11 cellular contexts compared by ENCODE assay signal in the genomic region with DNA sequence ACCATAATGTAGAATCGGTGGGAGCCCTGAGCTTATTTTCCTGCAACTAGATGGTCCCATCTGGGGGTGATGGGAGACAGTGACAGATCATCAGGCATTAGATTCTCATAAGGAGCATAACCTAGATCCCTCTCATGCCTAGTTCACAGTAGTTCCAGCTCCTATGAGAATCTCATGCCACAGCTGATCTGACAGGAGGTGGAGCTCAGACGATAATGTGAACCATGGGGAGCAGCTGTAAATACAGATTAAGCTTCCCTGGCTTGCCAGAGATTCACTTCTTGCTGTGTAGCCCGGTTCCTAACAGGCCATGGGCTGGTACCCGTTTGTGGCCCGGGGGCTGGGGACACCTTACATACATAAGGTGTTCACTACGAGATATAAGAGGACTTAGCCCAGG. TPM values are rescaled to one million over a fixed set of nuclear protein-coding genes. Genes with fewer than 3 reads are reported as not detected.
DNase-seq lines count a peak whose midpoint lies in the region; ATAC-seq and TF ChIP-seq lines count a peak whose summit lies in the region.
"Had no signal": no experiment of that assay in that cellular context is flagged by ENCODE, and none has a peak within 500 bp of the region (broad histone marks: within the 10 kb centered on the region; RNA-seq: fewer than 3 reads in every experiment).

No MANE protein-coding gene starts in this region.

- H3K4me3 ChIP-seq in epithelial cell of proximal tubule (ENCODE audit: low read depth, low read length): peak overlapping the region; percentile 91
- peak overlapping the region; percentile 97 to 99 (median 98) for H3K4me3 ChIP-seq in skeletal muscle tissue (ENCODE audit: low read length in 3 of 3)

- TF ChIP-seq CTCF in epithelial cell of proximal tubule (conservative IDR thresholded peaks at IDR 0.05; ENCODE audit: low read depth, low read length): no peak

- H3K27ac ChIP-seq in skeletal muscle tissue (ENCODE audit: low read depth, low read length): peak overlapping the region; percentile 99

- peak overlapping the region; percentile 95 for H3K4me3 Mint-ChIP-seq in activated CD8-positive, alpha-beta memory T cell treated with anti-CD3 and anti-CD28 coated beads, Interleukin-2, amount 10 ng/mL, durations not matched to agents 7 days and 5 days

- no peaks in the 10 kb centered on the region for H3K9me3 Mint-ChIP-seq in activated CD8-positive, alpha-beta memory T cell treated with anti-CD3 and anti-CD28 coated beads, Interleukin-2, amount 10 ng/mL, durations not matched to agents 7 days and 5 days (ENCODE audit: low read depth)

- H3K4me1 Mint-ChIP-seq in activated CD8-positive, alpha-beta memory T cell treated with anti-CD3 and anti-CD28 coated beads, Interleukin-2, amount 10 ng/mL, durations not matched to agents 7 days and 5 days: peaks cover 30% of the 10 kb centered on the region

- CTCF ChIA-PET in activated CD8-positive, alpha-beta memory T cell treated with anti-CD3 and anti-CD28 coated beads, Interleukin-2, amount 10 ng/mL, durations not matched to agents 7 days and 5 days (lab: Charles Lee): no interaction called here

- H3K4me1 ChIP-seq in skeletal muscle tissue (ENCODE audit: control insufficient read depth in 3 of 3, insufficient read depth in 3 of 3, low read length in 3 of 3): peaks cover 12 to 31% (median 14%) of the 10 kb centered on the region in 3 donors

- ATAC-seq in activated CD8-positive, alpha-beta memory T cell treated with anti-CD3 and anti-CD28 coated beads, Interleukin-2, amount 10 ng/mL, durations not matched to agents 7 days and 5 days: no peak
- ATAC-seq in HG03439 (IDR thresholded peaks at IDR 0.05; ENCODE audit: unreplicated experiment) (no peak), GM21737 (IDR thresholded peaks at IDR 0.05; ENCODE audit: unreplicated experiment) (no peak)

- H3K27me3 Mint-ChIP-seq in activated CD8-positive, alpha-beta memory T cell treated with anti-CD3 and anti-CD28 coated beads, Interleukin-2, amount 10 ng/mL, durations not matched to agents 7 days and 5 days: no peaks in the 10 kb centered on the region

- H3K27ac Mint-ChIP-seq in activated CD8-positive, alpha-beta memory T cell treated with anti-CD3 and anti-CD28 coated beads, Interleukin-2, amount 10 ng/mL, durations not matched to agents 7 days and 5 days: no peak overlapping the region

- H3K36me3 ChIP-seq in skeletal muscle tissue (ENCODE audit: control insufficient read depth in 3 of 3, insufficient read depth in 3 of 3, low read length in 3 of 3): no peaks in the 10 kb centered on the region
- H3K36me3 ChIP-seq: lower lobe of right lung, thoracic aorta had no signal

- H3K9me3 ChIP-seq in skeletal muscle tissue (ENCODE audit: control insufficient read depth in 3 of 3, low read length in 3 of 3): no peaks in the 10 kb centered on the region
- H3K9me3 ChIP-seq: lower lobe of right lung, thoracic aorta had no signal

- H3K27me3 ChIP-seq in skeletal muscle tissue (ENCODE audit: control insufficient read depth in 3 of 3, insufficient read depth in 3 of 3, low read length in 3 of 3): no peaks in the 10 kb centered on the region

- peaks cover 4% of the 10 kb centered on the region for H3K36me3 Mint-ChIP-seq in activated CD8-positive, alpha-beta memory T cell treated with anti-CD3 and anti-CD28 coated beads, Interleukin-2, amount 10 ng/mL, durations not matched to agents 7 days and 5 days

- H3K9ac ChIP-seq in skeletal muscle tissue (ENCODE audit: low read depth in 1 of 3, low read length in 3 of 3): peak overlapping the region; percentile 98 to 99 (median 99)

- DNase-seq in activated CD8-positive, alpha-beta memory T cell treated with anti-CD3 and anti-CD28 coated beads, Interleukin-2, amount 10 ng/mL, durations not matched to agents 7 days and 5 days: no peak
- DNase-seq in activated CD8-positive, alpha-beta memory T cell treated with anti-CD3 and anti-CD28 coated beads, Interleukin-2, amount 50 U/mL, for 4 hours: no peak
- peak; percentile 65 for DNase-seq in OCI-M1 (lab: John Stamatoyannopoulos, UW)
- DNase-seq in epithelial cell of proximal tubule (ENCODE audit: low read depth): no peak
- no peak for DNase-seq in DMS114 treated with DMSO at 0.1 percent for 48 hours (lab: John Stamatoyannopoulos, UW; ENCODE audit: unreplicated experiment)
- DNase-seq: lower lobe of right lung, NCI-H345 had no signal

RNA-seq across cellular contexts. Expression of a gene that starts 1.2 kb away (rescaled TPM):
- total RNA-seq in activated CD8-positive, alpha-beta memory T cell treated with anti-CD3 and anti-CD28 coated beads, Interleukin-2, amount 10 ng/mL, durations not matched to agents 7 days and 5 days: 10 to 100 TPM; 32.5 to 40.3 TPM
- total RNA-seq in epithelial cell of proximal tubule: 30.8 and 40.5 TPM in 2 replicates
- 32.9 TPM for total RNA-seq in skeletal muscle tissue
